ENCODE assay signal across 1 cellular context in the genomic region with DNA sequence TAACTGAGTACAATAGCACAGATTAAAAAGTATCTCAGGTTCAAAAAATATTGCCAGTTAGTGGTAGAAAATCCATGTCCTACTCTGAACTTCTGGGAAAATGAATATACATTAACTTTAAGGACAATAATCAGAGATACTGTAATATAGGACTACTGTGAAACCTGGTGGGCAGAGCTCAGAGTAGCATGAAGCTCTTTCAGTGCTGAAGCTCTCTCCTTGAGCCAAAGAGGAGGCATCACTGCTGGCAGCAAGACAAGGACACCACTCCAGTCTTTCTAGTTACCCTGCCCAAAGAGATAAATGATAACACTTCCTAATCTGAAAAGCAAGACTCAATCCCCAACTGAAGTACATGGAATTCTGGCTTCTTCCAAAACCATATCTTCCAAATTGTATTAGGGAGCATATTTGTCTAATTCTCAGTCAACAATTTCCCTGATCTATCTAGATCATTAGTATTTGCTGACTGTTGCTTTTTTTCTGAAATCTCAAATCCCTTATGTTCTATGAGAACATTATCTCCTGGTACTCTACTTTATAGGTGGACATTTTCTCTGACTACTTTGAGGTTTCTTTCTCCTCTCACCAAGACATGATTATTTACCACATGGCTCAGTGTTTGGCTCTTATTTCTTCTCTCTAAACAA.
TF ChIP-seq lines count a peak whose summit lies in the region.

No MANE protein-coding gene starts in this region.

TF ChIP-seq in K562, 482 proteins besides CTCF, POLR2A, EP300 and RAD21:
- TF ChIP-seq RBM15 (IDR thresholded peaks at IDR 0.05; ENCODE audit: insufficient read depth, low read length): no peak
- no peak for TF ChIP-seq KLF13 (tag; IDR thresholded peaks at IDR 0.05; ENCODE audit: borderline replicate concordance, low read depth)
- TF ChIP-seq MAFK (IDR thresholded peaks at IDR 0.05; ENCODE audit: low read length): peak; percentile 68
- TF ChIP-seq YBX1 (IDR thresholded peaks at IDR 0.05): no peak
- TF ChIP-seq, protein P1, sequence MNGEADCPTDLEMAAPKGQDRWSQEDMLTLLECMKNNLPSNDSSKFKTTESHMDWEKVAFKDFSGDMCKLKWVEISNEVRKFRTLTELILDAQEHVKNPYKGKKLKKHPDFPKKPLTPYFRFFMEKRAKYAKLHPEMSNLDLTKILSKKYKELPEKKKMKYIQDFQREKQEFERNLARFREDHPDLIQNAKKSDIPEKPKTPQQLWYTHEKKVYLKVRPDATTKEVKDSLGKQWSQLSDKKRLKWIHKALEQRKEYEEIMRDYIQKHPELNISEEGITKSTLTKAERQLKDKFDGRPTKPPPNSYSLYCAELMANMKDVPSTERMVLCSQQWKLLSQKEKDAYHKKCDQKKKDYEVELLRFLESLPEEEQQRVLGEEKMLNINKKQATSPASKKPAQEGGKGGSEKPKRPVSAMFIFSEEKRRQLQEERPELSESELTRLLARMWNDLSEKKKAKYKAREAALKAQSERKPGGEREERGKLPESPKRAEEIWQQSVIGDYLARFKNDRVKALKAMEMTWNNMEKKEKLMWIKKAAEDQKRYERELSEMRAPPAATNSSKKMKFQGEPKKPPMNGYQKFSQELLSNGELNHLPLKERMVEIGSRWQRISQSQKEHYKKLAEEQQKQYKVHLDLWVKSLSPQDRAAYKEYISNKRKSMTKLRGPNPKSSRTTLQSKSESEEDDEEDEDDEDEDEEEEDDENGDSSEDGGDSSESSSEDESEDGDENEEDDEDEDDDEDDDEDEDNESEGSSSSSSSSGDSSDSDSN (IDR thresholded peaks at IDR 0.05; ENCODE audit: borderline replicate concordance in 1 of 2, low read depth in 2 of 2, low read length in 2 of 2): no peak
- TF ChIP-seq, protein P2, sequence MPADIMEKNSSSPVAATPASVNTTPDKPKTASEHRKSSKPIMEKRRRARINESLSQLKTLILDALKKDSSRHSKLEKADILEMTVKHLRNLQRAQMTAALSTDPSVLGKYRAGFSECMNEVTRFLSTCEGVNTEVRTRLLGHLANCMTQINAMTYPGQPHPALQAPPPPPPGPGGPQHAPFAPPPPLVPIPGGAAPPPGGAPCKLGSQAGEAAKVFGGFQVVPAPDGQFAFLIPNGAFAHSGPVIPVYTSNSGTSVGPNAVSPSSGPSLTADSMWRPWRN (IDR thresholded peaks at IDR 0.05; ENCODE audit: low read depth): no peak
- TF ChIP-seq, protein P3, sequence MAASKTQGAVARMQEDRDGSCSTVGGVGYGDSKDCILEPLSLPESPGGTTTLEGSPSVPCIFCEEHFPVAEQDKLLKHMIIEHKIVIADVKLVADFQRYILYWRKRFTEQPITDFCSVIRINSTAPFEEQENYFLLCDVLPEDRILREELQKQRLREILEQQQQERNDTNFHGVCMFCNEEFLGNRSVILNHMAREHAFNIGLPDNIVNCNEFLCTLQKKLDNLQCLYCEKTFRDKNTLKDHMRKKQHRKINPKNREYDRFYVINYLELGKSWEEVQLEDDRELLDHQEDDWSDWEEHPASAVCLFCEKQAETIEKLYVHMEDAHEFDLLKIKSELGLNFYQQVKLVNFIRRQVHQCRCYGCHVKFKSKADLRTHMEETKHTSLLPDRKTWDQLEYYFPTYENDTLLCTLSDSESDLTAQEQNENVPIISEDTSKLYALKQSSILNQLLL (CRISPR knock-in tag; IDR thresholded peaks at IDR 0.05; ENCODE audit: borderline replicate concordance): no peak
- TF ChIP-seq ZMIZ1 (IDR thresholded peaks at IDR 0.05; ENCODE audit: low read depth in 2 of 2, low read length in 2 of 2): no peak
- peak; percentile 37; the same call in 1 of the 2 replicates for TF ChIP-seq C11orf30 (IDR thresholded peaks at IDR 0.05; ENCODE audit: low read depth)
- TF ChIP-seq, protein P4, sequence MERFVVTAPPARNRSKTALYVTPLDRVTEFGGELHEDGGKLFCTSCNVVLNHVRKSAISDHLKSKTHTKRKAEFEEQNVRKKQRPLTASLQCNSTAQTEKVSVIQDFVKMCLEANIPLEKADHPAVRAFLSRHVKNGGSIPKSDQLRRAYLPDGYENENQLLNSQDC (CRISPR knock-in tag; IDR thresholded peaks at IDR 0.05): no peak
- no peak for TF ChIP-seq ZNF134 (CRISPR knock-in tag; conservative IDR thresholded peaks at IDR 0.05)
- no peak for TF ChIP-seq SAFB2 (IDR thresholded peaks at IDR 0.05; ENCODE audit: borderline replicate concordance, low read depth, low read length, severe bottlenecking)
- TF ChIP-seq ZNF23 (CRISPR knock-in tag; IDR thresholded peaks at IDR 0.05): no peak
- TF ChIP-seq SRSF1 (IDR thresholded peaks at IDR 0.05; ENCODE audit: low read depth, low read length): no peak
- TF ChIP-seq BACH1 (tag; IDR thresholded peaks at IDR 0.05): no peak
- no peak for TF ChIP-seq NFRKB (IDR thresholded peaks at IDR 0.05; ENCODE audit: low read depth)
- TF ChIP-seq POLR2G (IDR thresholded peaks at IDR 0.05; ENCODE audit: low read depth, low read length): no peak
- TF ChIP-seq TBL1XR1 (IDR thresholded peaks at IDR 0.05; ENCODE audit: low read length in 2 of 2): no peak
- no peak for TF ChIP-seq ZHX1 (conservative IDR thresholded peaks at IDR 0.05; ENCODE audit: low read length)
- peak; percentile 55 for TF ChIP-seq MAFG (tag; conservative IDR thresholded peaks at IDR 0.05)
- no peak for TF ChIP-seq XRCC3 (IDR thresholded peaks at IDR 0.05)
- TF ChIP-seq MAFF (IDR thresholded peaks at IDR 0.05; ENCODE audit: low read length): peak; percentile 67
- TF ChIP-seq TCF7 (IDR thresholded peaks at IDR 0.05; ENCODE audit: borderline replicate concordance): no peak
- TF ChIP-seq CREB3L1 (IDR thresholded peaks at IDR 0.05; ENCODE audit: borderline replicate concordance, low read depth): no peak
- peak; percentile 71 for TF ChIP-seq ZNF316 (IDR thresholded peaks at IDR 0.05)
- no peak for TF ChIP-seq PHF21A (IDR thresholded peaks at IDR 0.05; ENCODE audit: borderline replicate concordance, low read depth)
